In the genomic region with DNA sequence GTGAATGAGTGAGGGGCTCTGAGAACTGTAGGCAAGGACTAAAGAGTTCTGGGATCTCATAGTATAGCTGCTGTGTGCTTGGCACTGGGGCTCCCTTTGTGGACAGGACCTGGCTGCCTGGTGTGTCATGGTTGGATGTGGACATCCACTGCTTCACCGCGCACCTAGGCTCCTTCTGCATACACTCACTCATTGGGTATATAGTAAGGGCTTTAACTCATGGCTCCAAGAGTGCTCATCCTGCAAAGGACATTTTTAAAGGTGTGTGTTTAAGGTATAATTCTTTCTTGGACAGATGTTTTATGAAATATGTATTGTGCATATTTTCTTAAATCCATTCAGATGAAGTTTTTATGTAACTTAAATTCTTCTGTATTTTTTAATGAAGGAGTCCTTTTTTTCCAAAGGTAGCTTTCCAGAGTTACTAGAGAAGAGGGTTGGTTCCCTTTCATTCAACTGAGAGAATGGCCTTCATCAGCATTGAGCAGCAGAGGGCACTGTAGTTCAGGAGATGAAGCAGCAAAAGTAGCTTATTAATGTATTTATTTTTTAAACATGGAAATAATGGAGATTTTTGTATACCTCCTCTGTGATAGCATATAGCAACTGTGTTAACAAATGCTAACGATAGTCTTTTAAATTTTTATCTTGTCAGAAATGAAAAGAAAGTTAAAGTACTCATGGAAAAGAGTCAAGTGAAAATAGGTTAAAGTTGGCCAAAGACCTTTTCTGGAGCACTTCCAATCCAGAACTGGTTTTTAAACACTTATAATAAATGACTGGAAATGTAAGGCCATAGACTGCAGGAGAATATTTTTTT, we compare ENCODE assay signal across 8 cellular contexts. TPM values are rescaled to one million over a fixed set of nuclear protein-coding genes. Genes with fewer than 3 reads are reported as not detected.
DNase-seq lines count a peak whose midpoint lies in the region; ATAC-seq, FAIRE-seq and TF ChIP-seq lines count a peak whose summit lies in the region.

No MANE protein-coding gene starts in this region.

- H3K9ac ChIP-seq in keratinocyte (ENCODE audit: control insufficient read depth, extremely low read depth, insufficient read depth, low read length) = no peak overlapping the region

- peak; percentile 95 to 97 for TF ChIP-seq CTCF in brain (conservative IDR thresholded peaks at IDR 0.05)
- peak; percentile 59 to 70 (median 60) for TF ChIP-seq CTCF in keratinocyte (optimal IDR thresholded peaks at IDR 0.05 in 1 of 3, IDR thresholded peaks at IDR 0.05 in 1 of 3, conservative IDR thresholded peaks at IDR 0.05 in 1 of 3; ENCODE audit: extremely low read depth in 1 of 3, insufficient read depth in 2 of 3, low read length in 3 of 3)

- no peaks in the 10 kb centered on the region for H3K4me1 ChIP-seq in keratinocyte (ENCODE audit: control insufficient read depth, extremely low read depth, insufficient read depth, low read length)

- no peak overlapping the region for H3K4me2 ChIP-seq in keratinocyte (ENCODE audit: control insufficient read depth, extremely low read depth, insufficient read depth, low read depth, low read length)

- peaks cover 19% of the 10 kb centered on the region for H3K4me1 Mint-ChIP-seq in brain

- ATAC-seq in activated CD4-positive, CD25-positive, alpha-beta regulatory T cell treated with anti-CD3 and anti-CD28 coated beads, Interleukin-2, amount 50 U/mL, for 24 hours = no peak
- ATAC-seq in GM19324 (IDR thresholded peaks at IDR 0.05; ENCODE audit: low FRiP score, unreplicated experiment) = no peak

- H4K20me1 ChIP-seq in keratinocyte (ENCODE audit: control insufficient read depth, extremely low read depth, insufficient read depth, low read length) = no peaks in the 10 kb centered on the region

- H3K79me2 ChIP-seq in keratinocyte (ENCODE audit: control insufficient read depth, insufficient read depth, low read length) = no peaks in the 10 kb centered on the region

- no peak overlapping the region for H2AFZ ChIP-seq in keratinocyte (ENCODE audit: control insufficient read depth, low read length)

- H3K27ac ChIP-seq in keratinocyte (ENCODE audit: control insufficient read depth, insufficient read depth, low read length) = no peak overlapping the region

- no peaks in the 10 kb centered on the region for H3K27me3 ChIP-seq in keratinocyte (ENCODE audit: control insufficient read depth, extremely low read depth, insufficient read depth, low read length)

- dilution Hi-C loops in keratinocyte (cut with MboI; ENCODE audit: extremely low pct_ligation_motif_present, low sequenced_read_pairs) = no loop called here

- no peak overlapping the region for H3K4me3 ChIP-seq in keratinocyte (ENCODE audit: control insufficient read depth in 2 of 3, extremely low read depth in 1 of 3, insufficient read depth in 2 of 3, low read depth in 1 of 3, low read length in 3 of 3)

- H3K27me3 Mint-ChIP-seq in brain = no peaks in the 10 kb centered on the region

- peaks cover 5 to 18% of the 10 kb centered on the region in 2 experiments for H3K36me3 ChIP-seq in keratinocyte (ENCODE audit: control insufficient read depth in 2 of 2, extremely low read depth in 1 of 2, insufficient read depth in 2 of 2, low read length in 2 of 2)

- no peaks in the 10 kb centered on the region for H3K9me3 ChIP-seq in keratinocyte (ENCODE audit: control insufficient read depth, low read depth, low read length)

- peaks cover 0 to 19% (median 12%) of the 10 kb centered on the region in 5 experiments for H3K9me3 Mint-ChIP-seq in brain

- FAIRE-seq in keratinocyte (lab: Jason Lieb, UNC) = no peak

- peak overlapping the region in 3 of 5 experiments; percentile 11 to 81 (median 54) for H3K27ac Mint-ChIP-seq in brain

- peak in 3 of 4 experiments; percentile 7 to 27 (median 20) for DNase-seq in activated CD4-positive, CD25-positive, alpha-beta regulatory T cell (lab: John Stamatoyannopoulos, UW)
- DNase-seq in HT1080 (ENCODE audit: low read depth) = peak; percentile 30
- DNase-seq in SHP77 treated with DMSO at 0.1 percent for 48 hours (lab: John Stamatoyannopoulos, UW) = peak; percentile 11
- no peak for DNase-seq in keratinocyte (ENCODE audit: low read depth, low spot score)
- DNase-seq in stimulated activated CD8-positive, alpha-beta memory T cell treated with anti-CD3 and anti-CD28 coated beads, Interleukin-15, amount 100 ng/mL, for 1 hour (ENCODE audit: low read depth) = peak; percentile 31

- no peak overlapping the region for H3K4me3 Mint-ChIP-seq in brain

- no peaks in the 10 kb centered on the region for H3K9me1 ChIP-seq in keratinocyte (ENCODE audit: control insufficient read depth, extremely low read depth, insufficient read depth, low read length)

- peaks cover 45% of the 10 kb centered on the region for H3K36me3 Mint-ChIP-seq in brain

RNA-seq across cellular contexts. Expression of gene OXNAD1, which starts 25.2 kb away (rescaled TPM):
- total RNA-seq in HT1080 (2014; rRNA removed; shearing (Covaris generic)) = 26.4 and 33.1 TPM in 2 replicates
- 14.6 and 16.4 TPM in 2 replicates for polyA plus RNA-seq in HT1080 (2015; cell fraction: cytosol; rRNA removed)
- polyA plus RNA-seq in HT1080 (2015; cell fraction: nucleus; rRNA removed) = 13.6 and 16.6 TPM in 2 replicates
- polyA plus RNA-seq in brain (ENCODE audit: insufficient read depth, low read depth, low replicate concordance) (3.7 TPM), keratinocyte (11.8 to 15.2 TPM (median 13.0 TPM) in 3 replicates)
- polyA plus RNA-seq in keratinocyte (2011; ENCODE audit: low read depth) = 5.4 TPM
- polyA plus RNA-seq in keratinocyte (2011; cell fraction: cytosol; rRNA removed) = 10.8 and 12.8 TPM in 2 replicates
- polyA plus RNA-seq in keratinocyte (2011; cell fraction: nucleus; rRNA removed) = 10.4 and 13.0 TPM in 2 replicates
- 9.6 TPM in 2 replicates for polyA plus RNA-seq in keratinocyte (2012; ENCODE audit: low replicate concordance)
- polyA minus RNA-seq in keratinocyte = 7.9 to 16.0 TPM (median 13.3 TPM) in 3 replicates
- 10.2 TPM for polyA minus RNA-seq in keratinocyte (2011; cell fraction: cytosol; rRNA and poly(A)+ RNA removed)
- polyA minus RNA-seq in keratinocyte (2011; cell fraction: nucleus; rRNA and poly(A)+ RNA removed) = 6.4 and 11.9 TPM in 2 replicates

RNA-seq across cellular contexts. Expression of gene DPH3, which starts 25.5 kb away (rescaled TPM):
- 15.7 and 19.6 TPM in 2 replicates for total RNA-seq in HT1080 (2014; rRNA removed; shearing (Covaris generic))
- 27.2 and 29.3 TPM in 2 replicates for polyA plus RNA-seq in HT1080 (2015; cell fraction: cytosol; rRNA removed)
- 7.7 and 8.5 TPM in 2 replicates for polyA plus RNA-seq in HT1080 (2015; cell fraction: nucleus; rRNA removed)
- polyA plus RNA-seq in brain (ENCODE audit: insufficient read depth, low read depth, low replicate concordance) = 5.8 TPM
- 17.4 to 36.7 TPM (median 23.4 TPM) in 3 replicates for polyA plus RNA-seq in keratinocyte
- 11.6 TPM for polyA plus RNA-seq in keratinocyte (2011; ENCODE audit: low read depth)
- polyA plus RNA-seq in keratinocyte (2011; cell fraction: cytosol; rRNA removed) = 17.2 and 38.1 TPM in 2 replicates
- polyA plus RNA-seq in keratinocyte (2011; cell fraction: nucleus; rRNA removed) = 5.2 and 7.8 TPM in 2 replicates
- 26.0 and 33.8 TPM in 2 replicates for polyA plus RNA-seq in keratinocyte (2012; ENCODE audit: low replicate concordance)
- 6.3 to 13.6 TPM (median 12.1 TPM) in 3 replicates for polyA minus RNA-seq in keratinocyte
- 21.5 TPM for polyA minus RNA-seq in keratinocyte (2011; cell fraction: cytosol; rRNA and poly(A)+ RNA removed)
- polyA minus RNA-seq in keratinocyte (2011; cell fraction: nucleus; rRNA and poly(A)+ RNA removed) = 2.8 and 4.3 TPM in 2 replicates
